In genomic region chr19:54172764-54173699, GRCh38 we compare ENCODE assay signal across 9 cellular contexts. TPM values are rescaled to one million over a fixed set of nuclear protein-coding genes. Genes with fewer than 3 reads are reported as not detected.
DNase-seq lines count a peak whose midpoint lies in the region; ATAC-seq and TF ChIP-seq lines count a peak whose summit lies in the region.
"Had no signal": no experiment of that assay in that cellular context is flagged by ENCODE, and none has a peak within 500 bp of the region (broad histone marks: within the 10 kb centered on the region; RNA-seq: fewer than 3 reads in every experiment).

TMC4 (minus strand) TSS chr19:54173160; CDS start chr19:54173117, 43 bp downstream.

- H2AFZ ChIP-seq in OCI-LY1 (ENCODE audit: low read length), result no peak within 1 kb of the TSS

- H4K20me1 ChIP-seq in OCI-LY1 (ENCODE audit: insufficient read depth, low read length), result no peaks in the 10 kb centered on the region

- no peak within 1 kb of the TSS for H3K9ac ChIP-seq in OCI-LY1 (ENCODE audit: low read length)

- no peaks in the 10 kb centered on the region for H3K9me3 ChIP-seq in OCI-LY1 (ENCODE audit: low read length)
- no peaks in the 10 kb centered on the region for H3K9me3 ChIP-seq in left ventricle myocardium inferior (replicated peaks)

- H3K9me3 Mint-ChIP-seq in stimulated activated memory B cell treated with anti-CD40 and anti-IgM and Interleukin-4, amounts not matched to agents 10 μg/mL and 1 μg/mL and 100 μg/mL, for 72 hours, result no peaks in the 10 kb centered on the region
- H3K9me3 Mint-ChIP-seq in natural killer cell, result no peaks in the 10 kb centered on the region

- no peak within 1 kb of the TSS for H3K4me2 ChIP-seq in OCI-LY1 (ENCODE audit: low read length)

- H3K9me2 ChIP-seq in OCI-LY1 (ENCODE audit: low read depth, low read length), result no peaks in the 10 kb centered on the region

- H3K4me1 Mint-ChIP-seq in stimulated activated memory B cell treated with anti-CD40 and anti-IgM and Interleukin-4, amounts not matched to agents 10 μg/mL and 1 μg/mL and 100 μg/mL, for 72 hours, result peaks cover 37% of the 10 kb centered on the region
- peaks cover 0 to 10% of the 10 kb centered on the region in 2 donors for H3K4me1 Mint-ChIP-seq in natural killer cell

- H3K4me3 Mint-ChIP-seq in stimulated activated memory B cell treated with anti-CD40 and anti-IgM and Interleukin-4, amounts not matched to agents 10 μg/mL and 1 μg/mL and 100 μg/mL, for 72 hours, result no peak within 1 kb of the TSS
- no peak within 1 kb of the TSS for H3K4me3 Mint-ChIP-seq in natural killer cell

- H3K36me3 Mint-ChIP-seq in stimulated activated memory B cell treated with anti-CD40 and anti-IgM and Interleukin-4, amounts not matched to agents 10 μg/mL and 1 μg/mL and 100 μg/mL, for 72 hours, result peaks cover 16% of the 10 kb centered on the region
- no peaks in the 10 kb centered on the region for H3K36me3 Mint-ChIP-seq in natural killer cell

- DNase-seq in HS-27A (ENCODE audit: low read depth) (peak; percentile 27), left ventricle myocardium inferior (no peak), natural killer cell (no peak), DMS114 treated with DMSO at 0.1 percent for 48 hours (lab: John Stamatoyannopoulos, UW; ENCODE audit: unreplicated experiment) (no peak)
- no peak for DNase-seq in stimulated activated CD4-positive, alpha-beta T cell treated with anti-CD3 and anti-CD28 coated beads, Interleukin-1b, Interleukin-23, amount 100 ng/mL, for 48 hours
- DNase-seq: effector CD4-positive, alpha-beta T cell had no signal

- intact Hi-C loops in left ventricle myocardium inferior (cut with micrococcal nuclease) (loop anchor here (10.0 kb wide), 1 partner anchor 62 kb away; no protein-coding TSS in a partner anchor), natural killer cell (cut with micrococcal nuclease) (no loop called here)

- H3K27ac Mint-ChIP-seq in stimulated activated memory B cell treated with anti-CD40 and anti-IgM and Interleukin-4, amounts not matched to agents 10 μg/mL and 1 μg/mL and 100 μg/mL, for 72 hours, result peak within 1 kb of the TSS; percentile 53
- H3K27ac Mint-ChIP-seq in natural killer cell, result no peak within 1 kb of the TSS

- TF ChIP-seq CTCF in OCI-LY1 (IDR thresholded peaks at IDR 0.05; ENCODE audit: low read length), result peak; percentile 17; the same call in 1 of the 2 replicates
- no peak for TF ChIP-seq CTCF in left ventricle myocardium inferior (IDR thresholded peaks at IDR 0.05; ENCODE audit: borderline replicate concordance)
- TF ChIP-seq CTCF in natural killer cell (IDR thresholded peaks at IDR 0.05), result no peak

- ATAC-seq in stimulated activated memory B cell treated with anti-CD40 and anti-IgM and Interleukin-4, amounts not matched to agents 10 μg/mL and 1 μg/mL and 100 μg/mL, for 72 hours, result peak; percentile 66
- ATAC-seq in natural killer cell, result no peak
- no peak for ATAC-seq in GM21737 (IDR thresholded peaks at IDR 0.05; ENCODE audit: unreplicated experiment)

- H3K27ac ChIP-seq in OCI-LY1 (ENCODE audit: low read depth, low read length, poor library complexity, severe bottlenecking) (no peak within 1 kb of the TSS), left ventricle myocardium inferior (replicated peaks) (peak within 1 kb of the TSS; percentile 65)

- H3K36me3 ChIP-seq in OCI-LY1 (ENCODE audit: insufficient read depth, low read length) (peaks cover 4% of the 10 kb centered on the region; the same call in 1 of the 2 replicates), left ventricle myocardium inferior (no peaks in the 10 kb centered on the region)

- no peaks in the 10 kb centered on the region for H3K27me3 Mint-ChIP-seq in stimulated activated memory B cell treated with anti-CD40 and anti-IgM and Interleukin-4, amounts not matched to agents 10 μg/mL and 1 μg/mL and 100 μg/mL, for 72 hours
- H3K27me3 Mint-ChIP-seq in natural killer cell (ENCODE audit: low read depth in 2 of 2), result peaks cover 0 to 4% of the 10 kb centered on the region in 2 donors

- no peaks in the 10 kb centered on the region for H3F3A ChIP-seq in OCI-LY1 (ENCODE audit: insufficient read depth, low read length)

- H3K4me3 ChIP-seq in OCI-LY1 (ENCODE audit: low read depth, low read length, poor library complexity, severe bottlenecking), result no peak within 1 kb of the TSS
- peak within 1 kb of the TSS; percentile 48 for H3K4me3 ChIP-seq in left ventricle myocardium inferior

- no peaks in the 10 kb centered on the region for H3K4me1 ChIP-seq in OCI-LY1 (ENCODE audit: insufficient read depth, low read length, severe bottlenecking)
- H3K4me1 ChIP-seq in left ventricle myocardium inferior, result peaks cover 6% of the 10 kb centered on the region

- H3K79me2 ChIP-seq in OCI-LY1 (ENCODE audit: insufficient read depth, low read length), result no peaks in the 10 kb centered on the region

- H3K27me3 ChIP-seq in OCI-LY1 (ENCODE audit: insufficient read depth, low read length) (no peaks in the 10 kb centered on the region; the same call in 1 of the 2 replicates), left ventricle myocardium inferior (ENCODE audit: low read depth) (peaks cover 33% of the 10 kb centered on the region)

RNA-seq across cellular contexts. Expression of gene TMC4, which starts in this region (rescaled TPM):
- 2.2 TPM for total RNA-seq in left ventricle myocardium inferior
- 1 to 10 TPM; 7.2 to 8.2 (median 7.5) TPM for total RNA-seq in natural killer cell
